Comparison of ENCODE assay signal across 11 cellular contexts in the genomic region with DNA sequence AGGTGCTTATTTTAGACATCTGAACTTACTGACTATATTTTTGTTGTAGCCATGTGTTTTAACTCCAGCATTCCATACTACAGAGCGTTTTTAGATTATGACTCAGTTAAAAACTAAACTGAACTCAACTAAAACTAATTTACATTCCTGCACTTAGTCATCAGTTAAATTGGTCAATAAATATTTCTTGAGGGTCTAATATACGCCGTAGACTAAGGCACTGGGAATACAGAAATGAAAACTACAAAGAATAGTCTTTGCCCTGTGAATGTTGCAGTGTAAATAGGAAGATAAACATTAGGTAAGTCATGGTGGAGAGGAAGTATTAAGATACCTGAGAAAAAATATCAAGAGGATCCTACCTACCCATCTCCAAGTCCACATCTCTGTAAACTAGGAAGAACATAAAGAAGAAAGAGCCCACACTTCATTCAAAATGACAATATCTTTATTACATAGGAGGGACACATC. TPM values are rescaled to one million over a fixed set of nuclear protein-coding genes. Genes with fewer than 3 reads are reported as not detected.
DNase-seq lines count a peak whose midpoint lies in the region; ATAC-seq, FAIRE-seq and TF ChIP-seq lines count a peak whose summit lies in the region.
"Had no signal": no experiment of that assay in that cellular context is flagged by ENCODE, and none has a peak within 500 bp of the region (broad histone marks: within the 10 kb centered on the region; RNA-seq: fewer than 3 reads in every experiment).

No MANE protein-coding gene starts in this region.

- H3K27ac ChIP-seq in ascending aorta (peak overlapping the region; percentile 78 to 84), kidney (ENCODE audit: low read depth in 2 of 2, low read length in 2 of 2) (peak overlapping the region; percentile 56 to 58), subcutaneous abdominal adipose tissue (ENCODE audit: low read depth, low read length) (peak overlapping the region; percentile 66)

- FAIRE-seq in kidney (lab: Jason Lieb, UNC), result peak; percentile 52

- TF ChIP-seq CTCF in ascending aorta (IDR thresholded peaks at IDR 0.05), result no peak
- no peak for TF ChIP-seq CTCF in kidney (IDR thresholded peaks at IDR 0.05; ENCODE audit: borderline replicate concordance, extremely low read depth, insufficient read depth)

- DNase-seq in ascending aorta (ENCODE audit: low spot score in 2 of 2) (no peak), kidney (no peak), DMS79 treated with DMSO at 0.1 percent for 48 hours (lab: John Stamatoyannopoulos, UW) (no peak), HuH-7.5 (ENCODE audit: low spot score) (no peak), NCI-H2081 treated with DMSO at 0.1 percent for 48 hours (lab: John Stamatoyannopoulos, UW) (no peak)
- no peak for DNase-seq in stimulated activated CD8-positive, alpha-beta memory T cell treated with anti-CD3 and anti-CD28 coated beads, Interleukin-4, amount 100 ng/mL, for 48 hours
- DNase-seq: activated CD8-positive, alpha-beta memory T cell treated with anti-CD3 and anti-CD28 coated beads, Interleukin-2, amount 50 U/mL, for 4 hours; midbrain; NCI-H146 had no signal

- peak; percentile 53 for ATAC-seq in HG03196 (IDR thresholded peaks at IDR 0.05; ENCODE audit: unreplicated experiment)

- H3K4me1 ChIP-seq in ascending aorta (peaks cover 22 to 46% of the 10 kb centered on the region in 2 donors), kidney (ENCODE audit: control insufficient read depth in 1 of 2, insufficient read depth in 1 of 2, low read depth in 1 of 2, low read length in 2 of 2) (peaks cover 6 to 45% of the 10 kb centered on the region in 2 donors), subcutaneous abdominal adipose tissue (ENCODE audit: control insufficient read depth in 5 of 5, insufficient read depth in 5 of 5, low read length in 5 of 5) (peaks cover 0 to 53% (median 50%) of the 10 kb centered on the region in 5 donors)

- H3K9me3 ChIP-seq in ascending aorta, result no peaks in the 10 kb centered on the region
- no peaks in the 10 kb centered on the region for H3K9me3 ChIP-seq in kidney (ENCODE audit: control insufficient read depth in 1 of 2, low read length in 2 of 2)
- no peaks in the 10 kb centered on the region for H3K9me3 ChIP-seq in subcutaneous abdominal adipose tissue (ENCODE audit: control insufficient read depth in 5 of 5, low read length in 5 of 5)

- H3K4me3 ChIP-seq in ascending aorta (peak overlapping the region in 1 of 2 donors; percentile 0), kidney (ENCODE audit: low read length in 2 of 2) (no peak overlapping the region), subcutaneous abdominal adipose tissue (ENCODE audit: low read depth in 1 of 5, low read length in 5 of 5) (no peak overlapping the region)

- no peak overlapping the region for H3K9ac ChIP-seq in kidney (ENCODE audit: low read length in 2 of 2)
- peak overlapping the region in 1 of 5 donors; percentile 48 for H3K9ac ChIP-seq in subcutaneous abdominal adipose tissue (ENCODE audit: low read length in 5 of 5)

- H3K36me3 ChIP-seq in ascending aorta, result no peaks in the 10 kb centered on the region
- peaks cover 6 to 10% of the 10 kb centered on the region in 2 donors for H3K36me3 ChIP-seq in kidney (ENCODE audit: control insufficient read depth in 1 of 2, insufficient read depth in 2 of 2, low read length in 2 of 2)
- peaks cover 0 to 16% (median 10%) of the 10 kb centered on the region in 5 donors for H3K36me3 ChIP-seq in subcutaneous abdominal adipose tissue (ENCODE audit: control insufficient read depth in 5 of 5, insufficient read depth in 5 of 5, low read length in 5 of 5)

- intact Hi-C loops in ascending aorta (cut with DNase I) (loop anchor here (1.0 to 10.0 kb wide), 3 partner anchors 16 to 700 kb away; no protein-coding TSS in a partner anchor), kidney (cut with DNase I) (no loop called here)

- H3K27me3 ChIP-seq in ascending aorta (no peaks in the 10 kb centered on the region), subcutaneous abdominal adipose tissue (ENCODE audit: control insufficient read depth in 5 of 5, insufficient read depth in 4 of 5, low read length in 5 of 5) (no peaks in the 10 kb centered on the region)

RNA-seq across cellular contexts. Expression of a gene that starts 52.7 kb away (rescaled TPM):
- 38.7 TPM for total RNA-seq in ascending aorta
- total RNA-seq in kidney, result 70.5 TPM
- polyA plus RNA-seq in kidney (ENCODE audit: insufficient read depth, low read depth, low replicate concordance), result 18.8 TPM
